In genomic region chr9:132946624-132947295, GRCh38 we compare ENCODE assay signal across 13 cellular contexts. TPM values are rescaled to one million over a fixed set of nuclear protein-coding genes. Genes with fewer than 3 reads are reported as not detected.
DNase-seq lines count a peak whose midpoint lies in the region; ATAC-seq and TF ChIP-seq lines count a peak whose summit lies in the region.
"Had no signal": no experiment of that assay in that cellular context is flagged by ENCODE, and none has a peak within 500 bp of the region (broad histone marks: within the 10 kb centered on the region; RNA-seq: fewer than 3 reads in every experiment).

No MANE protein-coding gene starts in this region.

- DNase-seq in mammary epithelial cell: no peak
- DNase-seq in MCF 10A (ENCODE audit: unreplicated experiment): no peak
- peak; percentile 83 for DNase-seq in glomerular visceral epithelial cell (ENCODE audit: extremely low spot score)
- DNase-seq in type B pancreatic cell (ENCODE audit: extremely low spot score, unreplicated experiment): no peak
- DNase-seq in hypothalamus (lab: John Stamatoyannopoulos, UW): no peak
- DNase-seq in activated effector memory CD4-positive, alpha-beta T cell treated with anti-CD3 and anti-CD28 coated beads, Interleukin-2, amount 50 U/mL, for 16 hours: no peak
- no peak for DNase-seq in erythroblast (lab: John Stamatoyannopoulos, UW)
- DNase-seq: NCI-H2081; stimulated activated naive CD4-positive, alpha-beta T cell had no signal

- no peaks in the 10 kb centered on the region for H4K20me1 ChIP-seq in mammary epithelial cell (ENCODE audit: insufficient read depth, low read length)

- H3K9me3 Mint-ChIP-seq in MCF 10A (ENCODE audit: unreplicated experiment) (no peaks in the 10 kb centered on the region), type B pancreatic cell (no peaks in the 10 kb centered on the region)
- H3K9me3 Mint-ChIP-seq: dendritic cell treated with granulocyte-macrophage colony-stimulating factor and Interleukin-4, amounts not matched to agents 40 ng/mL and 50 ng/mL, for 4 days had no signal

- no peaks in the 10 kb centered on the region for H3K36me3 ChIP-seq in mammary epithelial cell (ENCODE audit: insufficient read depth, low read length)

- no peak overlapping the region for H3K4me3 Mint-ChIP-seq in MCF 10A (ENCODE audit: unreplicated experiment)
- H3K4me3 Mint-ChIP-seq in type B pancreatic cell: peak overlapping the region; percentile 99
- H3K4me3 Mint-ChIP-seq: dendritic cell treated with granulocyte-macrophage colony-stimulating factor and Interleukin-4, amounts not matched to agents 40 ng/mL and 50 ng/mL, for 4 days had no signal

- H3K9ac ChIP-seq in mammary epithelial cell (ENCODE audit: insufficient read depth, low read length): no peak overlapping the region

- H3K27me3 ChIP-seq in mammary epithelial cell (ENCODE audit: insufficient read depth, low read length): no peaks in the 10 kb centered on the region

- BruUV-seq in mammary epithelial cell (replicated peaks; lab: Mats Ljungman, UMichigan) (no TSS peak), MCF 10A (replicated peaks; lab: Mats Ljungman, UMichigan) (no TSS peak)

- H2AFZ ChIP-seq in mammary epithelial cell (ENCODE audit: low read depth, low read length): peak overlapping the region; percentile 63

- CTCF ChIA-PET in mammary epithelial cell (lab: Charles Lee; ENCODE audit: low non-redundant PET): interaction anchor here (0.6 kb wide), 1 partner anchor 133 kb away, joined by 14 read pairs; no protein-coding TSS in a partner anchor
- CTCF ChIA-PET in MCF 10A (lab: Yijun Ruan, JAX): interaction anchor here (0.6 to 1.7 kb wide), 4 partner anchors 27 to 1119 kb away, joined by 3 to 8 read pairs (median 4); no protein-coding TSS in a partner anchor

- dilution Hi-C loops in mammary epithelial cell (cut with HindIII; ENCODE audit: low sequenced_read_pairs): no loop called here

- H3K27ac ChIP-seq in mammary epithelial cell (ENCODE audit: insufficient read depth, low read depth, low read length): no peak overlapping the region
- H3K27ac ChIP-seq: skin epidermis had no signal

- in situ Hi-C loops in mammary epithelial cell (cut with MboI; ENCODE audit: low sequenced_read_pairs in 2 of 2): no loop called here

- peaks cover 27% of the 10 kb centered on the region for H3K79me2 ChIP-seq in mammary epithelial cell (ENCODE audit: insufficient read depth, low read length)

- peak; percentile 13; the same call in 1 of the 3 replicates for ATAC-seq in SK-N-SH treated with all-trans-retinoic acid at 6 μM for 48 hours
- ATAC-seq: GM12878 had no signal

- WGBS in mammary epithelial cell (ENCODE audit: low coverage, missing lambda C conversion rate): 83% methylated on average over 7 of the region's 7 CpGs

- H3K36me3 Mint-ChIP-seq in MCF 10A (ENCODE audit: insufficient read depth, unreplicated experiment) (peaks cover 17% of the 10 kb centered on the region), type B pancreatic cell (no peaks in the 10 kb centered on the region)

- TF ChIP-seq CTCF in mammary epithelial cell (conservative IDR thresholded peaks at IDR 0.05 in 1 of 2, IDR thresholded peaks at IDR 0.05 in 1 of 2; ENCODE audit: extremely low read depth in 1 of 2, insufficient read depth in 1 of 2, low read depth in 1 of 2, low read length in 2 of 2) (no peak), MCF 10A (IDR thresholded peaks at IDR 0.05; ENCODE audit: unreplicated experiment) (no peak), type B pancreatic cell (conservative IDR thresholded peaks at IDR 0.05) (no peak)

- POLR2A ChIA-PET in MCF 10A (lab: Yijun Ruan, JAX): interaction anchor here (7.5 kb wide), 1 partner anchor 84 kb away, joined by 32 read pairs; the partner anchor contains the start of gene GTF3C5

- no peaks in the 10 kb centered on the region for H3K9me3 ChIP-seq in mammary epithelial cell (replicated peaks; ENCODE audit: insufficient read depth, low read length)

- peaks cover 22% of the 10 kb centered on the region for H3K4me1 ChIP-seq in mammary epithelial cell (ENCODE audit: insufficient read depth, low read length)

- H3K27me3 Mint-ChIP-seq in MCF 10A (ENCODE audit: insufficient read depth, unreplicated experiment) (no peaks in the 10 kb centered on the region), type B pancreatic cell (no peaks in the 10 kb centered on the region)

- intact Hi-C loops in mammary epithelial cell (cut with micrococcal nuclease): no loop called here
- intact Hi-C loops in MCF 10A (cut with micrococcal nuclease): no loop called here

- TF ChIP-seq POLR2A in erythroblast (IDR thresholded peaks at IDR 0.05; ENCODE audit: low read length): no peak

- H3K4me1 Mint-ChIP-seq in MCF 10A (ENCODE audit: insufficient read depth, unreplicated experiment) (peaks cover 25% of the 10 kb centered on the region), type B pancreatic cell (ENCODE audit: unreplicated experiment) (peaks cover 31% of the 10 kb centered on the region)

- H3K4me3 ChIP-seq in mammary epithelial cell (replicated peaks in 1 of 3; ENCODE audit: insufficient read depth in 1 of 3, low read depth in 2 of 3, low read length in 3 of 3): no peak overlapping the region
- H3K4me3 ChIP-seq: GM12878, skin epidermis had no signal

- no peak overlapping the region for H3K4me2 ChIP-seq in mammary epithelial cell (ENCODE audit: insufficient read depth, low read depth, low read length)

- H3K27ac Mint-ChIP-seq in MCF 10A (ENCODE audit: low read depth, unreplicated experiment) (no peak overlapping the region), type B pancreatic cell (peak overlapping the region; percentile 58)
- H3K27ac Mint-ChIP-seq: dendritic cell treated with granulocyte-macrophage colony-stimulating factor and Interleukin-4, amounts not matched to agents 40 ng/mL and 50 ng/mL, for 4 days had no signal

TF ChIP-seq in SK-N-SH treated with all-trans-retinoic acid at 6 μM for 48 hours, 23 proteins besides CTCF, POLR2A, EP300 and RAD21:
- TF ChIP-seq ZNF8 (CRISPR knock-in tag; IDR thresholded peaks at IDR 0.05): no peak
- no peak for TF ChIP-seq SNAI2 (CRISPR knock-in tag; IDR thresholded peaks at IDR 0.05)

RNA-seq across cellular contexts. Expression of gene TSC1, which starts 2.3 kb away (rescaled TPM):
- total RNA-seq in mammary epithelial cell: 10 to 100 TPM; 33.5 to 50.5 TPM
- 22.3 TPM for polyA plus RNA-seq in mammary epithelial cell
- 47.3 TPM for polyA minus RNA-seq in mammary epithelial cell
- total RNA-seq in MCF 10A (2022): 36.6 and 48.5 TPM in 2 replicates
- 46.0 and 58.9 TPM in 2 replicates for total RNA-seq in type B pancreatic cell (ENCODE audit: low replicate concordance)

RNA-seq across cellular contexts. Expression of gene GFI1B, which starts 31.7 kb away (rescaled TPM):
- total RNA-seq in mammary epithelial cell: not detected
- not detected for polyA plus RNA-seq in mammary epithelial cell
- polyA minus RNA-seq in mammary epithelial cell: 0.47 TPM
- total RNA-seq in MCF 10A (2022): not detected in 2 replicates
- 0.45 TPM in 1 of 2 replicates, not detected in the other for total RNA-seq in type B pancreatic cell (ENCODE audit: low replicate concordance)
- total RNA-seq: GM12878 had no signal
